Comparison of ENCODE assay signal across 9 cellular contexts in genomic region chr10:15859531-15859864, GRCh38. TPM values are rescaled to one million over a fixed set of nuclear protein-coding genes. Genes with fewer than 3 reads are reported as not detected.
DNase-seq lines count a peak whose midpoint lies in the region; ATAC-seq, FAIRE-seq and TF ChIP-seq lines count a peak whose summit lies in the region.
"Had no signal": no experiment of that assay in that cellular context is flagged by ENCODE, and none has a peak within 500 bp of the region (broad histone marks: within the 10 kb centered on the region; RNA-seq: fewer than 3 reads in every experiment).

No MANE protein-coding gene starts in this region.

- peaks cover 22% of the 10 kb centered on the region for H3K36me3 Mint-ChIP-seq in CD8-positive, alpha-beta T cell

- H3K27ac ChIP-seq in CD8-positive, alpha-beta T cell (ENCODE audit: low read depth, low read length), result peak overlapping the region; percentile 62
- H3K27ac ChIP-seq in OCI-LY1 (ENCODE audit: low read depth, low read length, poor library complexity, severe bottlenecking), result no peak overlapping the region
- no peak overlapping the region for H3K27ac ChIP-seq in endothelial cell of umbilical vein (ENCODE audit: insufficient read depth, low read depth, low read length)
- peak overlapping the region; percentile 69 for H3K27ac ChIP-seq in osteoblast (ENCODE audit: low read depth, low read length)

- H3K4me3 ChIP-seq in CD8-positive, alpha-beta T cell (ENCODE audit: low read depth, low read length), result peak overlapping the region; percentile 96
- H3K4me3 ChIP-seq in OCI-LY1 (ENCODE audit: low read depth, low read length, poor library complexity, severe bottlenecking), result peak overlapping the region; percentile 84
- peak overlapping the region; percentile 68 to 84 (median 76) for H3K4me3 ChIP-seq in endothelial cell of umbilical vein (replicated peaks in 1 of 3; ENCODE audit: insufficient read depth in 1 of 3, low read depth in 1 of 3, low read length in 3 of 3)
- H3K4me3 ChIP-seq in osteoblast (ENCODE audit: insufficient read depth, low read length), result peak overlapping the region; percentile 98

- no peak for TF ChIP-seq CTCF in CD8-positive, alpha-beta T cell (IDR thresholded peaks at IDR 0.05)
- no peak for TF ChIP-seq CTCF in OCI-LY1 (IDR thresholded peaks at IDR 0.05; ENCODE audit: low read length)
- no peak for TF ChIP-seq CTCF in endothelial cell of umbilical vein (IDR thresholded peaks at IDR 0.05; ENCODE audit: extremely low read depth in 1 of 2, insufficient read depth in 1 of 2, low read depth in 1 of 2, low read length in 2 of 2)
- TF ChIP-seq CTCF in osteoblast (IDR thresholded peaks at IDR 0.05; ENCODE audit: extremely low read depth, low read depth, low read length), result no peak

- peaks cover 51% of the 10 kb centered on the region for H3K79me2 ChIP-seq in OCI-LY1 (ENCODE audit: insufficient read depth, low read length)
- H3K79me2 ChIP-seq in endothelial cell of umbilical vein (ENCODE audit: control insufficient read depth, insufficient read depth, low read length), result peaks cover 34% of the 10 kb centered on the region
- H3K79me2 ChIP-seq in osteoblast (ENCODE audit: insufficient read depth, low read length), result peaks cover 54% of the 10 kb centered on the region

- peaks cover 23% of the 10 kb centered on the region for H3K4me1 ChIP-seq in CD8-positive, alpha-beta T cell (ENCODE audit: insufficient read depth, low read length)
- H3K4me1 ChIP-seq in OCI-LY1 (ENCODE audit: insufficient read depth, low read length, severe bottlenecking) (peaks cover 24% of the 10 kb centered on the region), endothelial cell of umbilical vein (ENCODE audit: control insufficient read depth, extremely low read depth, insufficient read depth, low read length) (peaks cover 21% of the 10 kb centered on the region), osteoblast (ENCODE audit: insufficient read depth, low read length) (peaks cover 12% of the 10 kb centered on the region)

- H3K9me3 ChIP-seq in CD8-positive, alpha-beta T cell (ENCODE audit: low read length), result no peaks in the 10 kb centered on the region
- H3K9me3 ChIP-seq in OCI-LY1 (ENCODE audit: low read length) (no peaks in the 10 kb centered on the region), endothelial cell of umbilical vein (replicated peaks; ENCODE audit: control insufficient read depth, insufficient read depth, low read length) (no peaks in the 10 kb centered on the region), osteoblast (ENCODE audit: low read depth, low read length) (no peaks in the 10 kb centered on the region)

- H3K4me2 ChIP-seq in OCI-LY1 (ENCODE audit: low read length) (peak overlapping the region; percentile 70), endothelial cell of umbilical vein (ENCODE audit: insufficient read depth, low read length) (peak overlapping the region; percentile 96), osteoblast (ENCODE audit: insufficient read depth, low read length) (peak overlapping the region; percentile 98)

- intact Hi-C loops in CD8-positive, alpha-beta T cell (cut with DNase I, micrococcal nuclease), result loop anchor here in 1 of 2 experiments (10.0 kb wide), 1 partner anchor 1785 kb away; the partner anchor contains the start of gene STAM
- intact Hi-C loops in endothelial cell of umbilical vein (cut with micrococcal nuclease), result no loop called here

- no peaks in the 10 kb centered on the region for H3F3A ChIP-seq in OCI-LY1 (ENCODE audit: insufficient read depth, low read length)

- H3K9me1 ChIP-seq in endothelial cell of umbilical vein (replicated peaks; ENCODE audit: control insufficient read depth, extremely low read depth, insufficient read depth, low read length), result no peaks in the 10 kb centered on the region

- H3K27ac Mint-ChIP-seq in CD8-positive, alpha-beta T cell, result peak overlapping the region; percentile 96

- H2AFZ ChIP-seq in OCI-LY1 (ENCODE audit: low read length) (no peak overlapping the region), endothelial cell of umbilical vein (ENCODE audit: low read depth, low read length) (peak overlapping the region; percentile 96), osteoblast (ENCODE audit: low read length) (peak overlapping the region; percentile 99)

- no peak for ATAC-seq in CD8-positive, alpha-beta T cell
- ATAC-seq in GM19452 (IDR thresholded peaks at IDR 0.05; ENCODE audit: unreplicated experiment), result no peak

- H3K36me3 ChIP-seq in CD8-positive, alpha-beta T cell (ENCODE audit: insufficient read depth, low read length), result no peaks in the 10 kb centered on the region
- peaks cover 12% of the 10 kb centered on the region; the same call in 1 of the 2 replicates for H3K36me3 ChIP-seq in OCI-LY1 (ENCODE audit: insufficient read depth, low read length)
- peaks cover 0 to 2% of the 10 kb centered on the region in 2 experiments for H3K36me3 ChIP-seq in endothelial cell of umbilical vein (ENCODE audit: control insufficient read depth in 2 of 2, extremely low read depth in 1 of 2, insufficient read depth in 2 of 2, low read length in 2 of 2)
- H3K36me3 ChIP-seq in osteoblast (ENCODE audit: insufficient read depth, low read length), result no peaks in the 10 kb centered on the region

- no peaks in the 10 kb centered on the region for H4K20me1 ChIP-seq in OCI-LY1 (ENCODE audit: insufficient read depth, low read length)
- peaks cover 4% of the 10 kb centered on the region for H4K20me1 ChIP-seq in endothelial cell of umbilical vein (replicated peaks; ENCODE audit: control insufficient read depth, extremely low read depth, insufficient read depth, low read length)
- H4K20me1 ChIP-seq in osteoblast (ENCODE audit: insufficient read depth, low read length), result peaks cover 29% of the 10 kb centered on the region

- no peak for DNase-seq in CD8-positive, alpha-beta T cell
- DNase-seq in endothelial cell of umbilical vein (ENCODE audit: low read depth, low spot score) (no peak), osteoblast (ENCODE audit: insufficient read length, low spot score, missing footprints) (no peak), RPMI8226 (no peak), NCI-H1105 (lab: John Stamatoyannopoulos, UW) (no peak), NCI-H226 (no peak)
- DNase-seq: T1000 had no signal

- peak overlapping the region; percentile 100 for H3K4me3 Mint-ChIP-seq in CD8-positive, alpha-beta T cell

- POLR2A ChIA-PET in CD8-positive, alpha-beta T cell (lab: Charles Lee), result interaction anchor here (1.3 kb wide), 1 partner anchor 15 kb away, joined by 3 read pairs; no protein-coding TSS in a partner anchor
- POLR2A ChIA-PET in endothelial cell of umbilical vein (lab: Charles Lee), result interaction anchor here (0.6 kb wide), 1 partner anchor 1383 kb away, joined by 5 read pairs; no protein-coding TSS in a partner anchor

- no peaks in the 10 kb centered on the region for H3K9me3 Mint-ChIP-seq in CD8-positive, alpha-beta T cell

- CTCF ChIA-PET in CD8-positive, alpha-beta T cell (lab: Charles Lee), result no interaction called here
- CTCF ChIA-PET in endothelial cell of umbilical vein (lab: Charles Lee), result interaction anchor here (1.6 kb wide), 1 partner anchor 918 kb away, joined by 5 read pairs; no protein-coding TSS in a partner anchor

- no peak for FAIRE-seq in endothelial cell of umbilical vein (lab: Jason Lieb, UNC)

- no peak for TF ChIP-seq POLR2A in endothelial cell of umbilical vein (IDR thresholded peaks at IDR 0.05; ENCODE audit: low read depth, low read length)

- H3K9ac ChIP-seq in OCI-LY1 (ENCODE audit: low read length), result peak overlapping the region; percentile 82
- peak overlapping the region; percentile 62 for H3K9ac ChIP-seq in endothelial cell of umbilical vein (replicated peaks; ENCODE audit: extremely low read depth, insufficient read depth, low read length)

- BruUV-seq in endothelial cell of umbilical vein (replicated peaks; lab: Mats Ljungman, UMichigan), result no TSS peak

- dilution Hi-C loops in endothelial cell of umbilical vein (cut with MboI; ENCODE audit: extremely low pct_ligation_motif_present, low sequenced_read_pairs), result no loop called here

- no peaks in the 10 kb centered on the region for H3K9me2 ChIP-seq in OCI-LY1 (ENCODE audit: low read depth, low read length)

- peaks cover 49% of the 10 kb centered on the region for H3K4me1 Mint-ChIP-seq in CD8-positive, alpha-beta T cell (ENCODE audit: low read depth)

- no peaks in the 10 kb centered on the region for H3K27me3 ChIP-seq in CD8-positive, alpha-beta T cell (ENCODE audit: insufficient read depth, low read length)
- H3K27me3 ChIP-seq in OCI-LY1 (ENCODE audit: insufficient read depth, low read length) (no peaks in the 10 kb centered on the region), endothelial cell of umbilical vein (ENCODE audit: control insufficient read depth in 2 of 2, insufficient read depth in 2 of 2, low read length in 2 of 2) (peaks cover 0 to 9% of the 10 kb centered on the region in 2 experiments), osteoblast (ENCODE audit: insufficient read depth, low read length) (peaks cover 8% of the 10 kb centered on the region)

- peaks cover 7% of the 10 kb centered on the region for H3K27me3 Mint-ChIP-seq in CD8-positive, alpha-beta T cell (ENCODE audit: low read depth)

TF ChIP-seq in endothelial cell of umbilical vein, 7 proteins besides CTCF, POLR2A, EP300 and RAD21:
- TF ChIP-seq JUN (IDR thresholded peaks at IDR 0.05; ENCODE audit: borderline replicate concordance, insufficient read depth, insufficient read length, low read depth) (no peak), MAX (IDR thresholded peaks at IDR 0.05; ENCODE audit: insufficient read depth, insufficient read length) (no peak), FOS (IDR thresholded peaks at IDR 0.05; ENCODE audit: borderline replicate concordance, insufficient read depth, low read length) (no peak), GATA2 (IDR thresholded peaks at IDR 0.05; ENCODE audit: insufficient read depth, insufficient read length, low read depth, low read length) (no peak), POLR2AphosphoS5 (IDR thresholded peaks at IDR 0.05; ENCODE audit: insufficient read depth, low read depth, low read length) (no peak), MYC (IDR thresholded peaks at IDR 0.05; ENCODE audit: low read depth, low read length) (no peak), EZH2 (IDR thresholded peaks at IDR 0.05; ENCODE audit: borderline replicate concordance, low read depth, low read length, severe bottlenecking) (no peak)

RNA-seq across cellular contexts. Expression of gene MINDY3, which starts 0.8 kb away (rescaled TPM):
- 10 to 100 TPM; 34.0 to 34.6 TPM for total RNA-seq in CD8-positive, alpha-beta T cell
- 20.2 and 21.2 TPM in 2 replicates for total RNA-seq in endothelial cell of umbilical vein
- 5.4 and 7.5 TPM in 2 replicates for polyA plus RNA-seq in endothelial cell of umbilical vein
- 6.6 and 6.9 TPM in 2 replicates for polyA plus RNA-seq in endothelial cell of umbilical vein (2011; cell fraction: cytosol; rRNA removed)
- 26.0 and 33.9 TPM in 2 replicates for polyA plus RNA-seq in endothelial cell of umbilical vein (2011; cell fraction: nucleus; rRNA removed)
- polyA plus RNA-seq in endothelial cell of umbilical vein (2012), result 15.3 and 23.5 TPM in 2 replicates
- polyA minus RNA-seq in endothelial cell of umbilical vein, result 5.1 and 6.0 TPM in 2 replicates
- polyA minus RNA-seq in endothelial cell of umbilical vein (2011; cell fraction: cytosol; rRNA and poly(A)+ RNA removed), result 5.5 TPM
- polyA minus RNA-seq in endothelial cell of umbilical vein (2011; cell fraction: nucleus; rRNA and poly(A)+ RNA removed), result 22.6 and 24.1 TPM in 2 replicates
- 32.1 and 36.6 TPM in 2 replicates for total RNA-seq in osteoblast

Comparison
In these comparisons a context has a peak if more than half of its experiments do, and no peak if none do; other contexts are left out.
1. H3K27ac ChIP-seq: peak in CD8-positive, alpha-beta T cell (single experiment) and osteoblast (single experiment); none in OCI-LY1 (single experiment) and endothelial cell of umbilical vein (single experiment).
2. Peak in every context shown above with its lines, with median percentiles within 50 percentile points of each other: H3K4me3 ChIP-seq and H3K4me2 ChIP-seq.